ENCODE assay signal across 13 cellular contexts in genomic region chr2:239959059-239959971, GRCh38.
DNase-seq lines count a peak whose midpoint lies in the region; ATAC-seq, FAIRE-seq and TF ChIP-seq lines count a peak whose summit lies in the region.
"Had no signal": no experiment of that assay in that cellular context is flagged by ENCODE, and none has a peak within 500 bp of the region (broad histone marks: within the 10 kb centered on the region; RNA-seq: fewer than 3 reads in every experiment).

No MANE protein-coding gene starts in this region.

- H3K4me1 Mint-ChIP-seq in activated naive CD4-positive, alpha-beta T cell treated with anti-CD3 and anti-CD28 coated beads, Interleukin-2, amount 50 U/mL, for 24 hours, result no peaks in the 10 kb centered on the region

- H3K4me3 ChIP-seq in K562, result no peak overlapping the region
- H3K4me3 ChIP-seq: uterus had no signal

- CTCF ChIA-PET in K562 (lab: Yijun Ruan, JAX; ENCODE audit: low intra/inter-chr PET ratio), result no interaction called here

- TF ChIP-seq RAD21 in K562 (CRISPR knock-in tag; conservative IDR thresholded peaks at IDR 0.05 in 1 of 2, IDR thresholded peaks at IDR 0.05 in 1 of 2), result no peak

- in situ Hi-C loops in K562 (cut with MboI), result no loop called here
- in situ Hi-C loops in ACHN (cut with HindIII; ENCODE audit: low pct_ligation_motif_present, low pct_unique_long_range_greater_than_20kb, low sequenced_read_pairs), result no loop called here

- H3K9me1 ChIP-seq in K562 (ENCODE audit: control insufficient read depth, insufficient read depth, low read length), result no peaks in the 10 kb centered on the region

- H3K27me3 ChIP-seq in K562 (ENCODE audit: control insufficient read depth in 2 of 2, insufficient read depth in 2 of 2, low read length in 2 of 2), result no peaks in the 10 kb centered on the region
- H3K27me3 ChIP-seq: uterus had no signal

- no peak for FAIRE-seq in K562 (lab: Jason Lieb, UNC)

- H3K9me3 Mint-ChIP-seq in activated naive CD4-positive, alpha-beta T cell treated with anti-CD3 and anti-CD28 coated beads, Interleukin-2, amount 50 U/mL, for 24 hours, result no peaks in the 10 kb centered on the region
- H3K9me3 Mint-ChIP-seq: activated naive CD4-positive, alpha-beta T cell treated with anti-CD3 and anti-CD28 coated beads for 36 hours had no signal

- no peak for TF ChIP-seq CTCF in K562 (IDR thresholded peaks at IDR 0.05 in 2 of 3, conservative IDR thresholded peaks at IDR 0.05 in 1 of 3; ENCODE audit: insufficient read depth in 2 of 3, low read depth in 1 of 3, low read length in 3 of 3)

- no peak for TF ChIP-seq EP300 in K562 (IDR thresholded peaks at IDR 0.05; ENCODE audit: low read length)

- no peak overlapping the region for H2AFZ ChIP-seq in K562 (ENCODE audit: low read depth, low read length)

- no peaks in the 10 kb centered on the region for H3K79me2 ChIP-seq in K562 (ENCODE audit: control insufficient read depth, insufficient read depth, low read length)

- H4K20me1 ChIP-seq in K562 (replicated peaks; ENCODE audit: control insufficient read depth, insufficient read depth, low read length), result peaks cover 4% of the 10 kb centered on the region; the same call in 1 of the 2 replicates

- peak overlapping the region; percentile 12 for H3K27ac Mint-ChIP-seq in activated naive CD4-positive, alpha-beta T cell treated with anti-CD3 and anti-CD28 coated beads, Interleukin-2, amount 50 U/mL, for 24 hours
- H3K27ac Mint-ChIP-seq: activated naive CD4-positive, alpha-beta T cell treated with anti-CD3 and anti-CD28 coated beads for 36 hours had no signal

- peaks cover 0 to 4% of the 10 kb centered on the region in 2 experiments; a peak in 1 of 5 replicates for H3K4me1 ChIP-seq in K562 (replicated peaks in 1 of 2; ENCODE audit: control insufficient read depth in 2 of 2, insufficient read depth in 2 of 2, low read length in 2 of 2)
- H3K4me1 ChIP-seq: uterus had no signal

- no peak for ATAC-seq in K562
- no peak for ATAC-seq in HG03457 (IDR thresholded peaks at IDR 0.05; ENCODE audit: unreplicated experiment)
- ATAC-seq in HG02763 (IDR thresholded peaks at IDR 0.05; ENCODE audit: unreplicated experiment), result no peak

- no peak overlapping the region for H3K4me2 ChIP-seq in K562 (ENCODE audit: insufficient read depth, low read length)

- intact Hi-C loops in K562 (cut with micrococcal nuclease), result no loop called here

- no peak overlapping the region for H3K27ac ChIP-seq in K562 (ENCODE audit: extremely low read depth, low read depth, low read length)

- no peak for DNase-seq in activated naive CD4-positive, alpha-beta T cell treated with anti-CD3 and anti-CD28 coated beads, Interleukin-2, amount 50 U/mL, for 16 hours
- DNase-seq in K562 (ENCODE audit: extremely low read depth in 1 of 4, low spot score in 3 of 4) (no peak), iris pigment epithelial cell (ENCODE audit: low read depth) (peak; percentile 21), superior temporal gyrus (ENCODE audit: extremely low spot score) (peak; percentile 89), ACHN (no peak)
- DNase-seq: activated CD4-positive, alpha-beta T cell treated with anti-CD3 and anti-CD28 coated beads, Interleukin-2, amount 50 U/mL, for 1 hour; activated naive CD4-positive, alpha-beta T cell treated with anti-CD3 and anti-CD28 coated beads for 36 hours; DMS 273 treated with DMSO at 0.1 percent for 48 hours; H7; uterus had no signal

- H3K9ac ChIP-seq in K562 (ENCODE audit: insufficient read depth in 1 of 2, low read depth in 2 of 2, low read length in 2 of 2), result no peak overlapping the region

- H3K27me3 Mint-ChIP-seq in activated naive CD4-positive, alpha-beta T cell treated with anti-CD3 and anti-CD28 coated beads, Interleukin-2, amount 50 U/mL, for 24 hours, result no peaks in the 10 kb centered on the region

- no peaks in the 10 kb centered on the region for H3K9me3 ChIP-seq in K562 (replicated peaks; ENCODE audit: control insufficient read depth, insufficient read depth, low read depth, low read length)
- H3K9me3 ChIP-seq: uterus had no signal

- 90% methylated on average over 13 of the region's 17 CpGs for WGBS in K562 (ENCODE audit: insufficient coverage, low coverage, missing lambda C conversion rate)

- no peak for TF ChIP-seq POLR2A in K562 (conservative IDR thresholded peaks at IDR 0.05)

- peaks cover 11% of the 10 kb centered on the region for H3K36me3 Mint-ChIP-seq in activated naive CD4-positive, alpha-beta T cell treated with anti-CD3 and anti-CD28 coated beads, Interleukin-2, amount 50 U/mL, for 24 hours

- peaks cover 62% of the 10 kb centered on the region; the same call in 2 of the 3 replicates for H3K36me3 ChIP-seq in K562 (ENCODE audit: control insufficient read depth, insufficient read depth, low read length)
- H3K36me3 ChIP-seq: uterus had no signal

- no peak overlapping the region for H3K4me3 Mint-ChIP-seq in activated naive CD4-positive, alpha-beta T cell treated with anti-CD3 and anti-CD28 coated beads, Interleukin-2, amount 50 U/mL, for 24 hours
- H3K4me3 Mint-ChIP-seq: activated naive CD4-positive, alpha-beta T cell treated with anti-CD3 and anti-CD28 coated beads for 36 hours had no signal

- POLR2A ChIA-PET in K562 (lab: Yijun Ruan, JAX), result interaction anchor here (0.6 to 1.1 kb wide), 2 partner anchors 10 to 179 kb away, joined by 3 read pairs; no protein-coding TSS in a partner anchor

- BruUV-seq in K562 (replicated peaks; lab: Mats Ljungman, UMichigan), result no TSS peak

TF ChIP-seq in K562, 482 proteins besides CTCF, POLR2A, EP300 and RAD21:
- no peak for TF ChIP-seq CBFA2T3 (IDR thresholded peaks at IDR 0.05)
- 0 out of 2 replicates have a peak, but pooled peaks have one; percentile 35 for TF ChIP-seq SUPT5H (IDR thresholded peaks at IDR 0.05)

Comparison
In these comparisons a context has a peak if more than half of its experiments do, and no peak if none do; other contexts are left out.
1. DNase-seq: peak in iris pigment epithelial cell (single experiment) and superior temporal gyrus (single experiment); none in activated naive CD4-positive, alpha-beta T cell treated with anti-CD3 and anti-CD28 coated beads, Interleukin-2, amount 50 U/mL, for 16 hours (single experiment), K562 (0 of 4) and ACHN (single experiment).